In the genomic region with DNA sequence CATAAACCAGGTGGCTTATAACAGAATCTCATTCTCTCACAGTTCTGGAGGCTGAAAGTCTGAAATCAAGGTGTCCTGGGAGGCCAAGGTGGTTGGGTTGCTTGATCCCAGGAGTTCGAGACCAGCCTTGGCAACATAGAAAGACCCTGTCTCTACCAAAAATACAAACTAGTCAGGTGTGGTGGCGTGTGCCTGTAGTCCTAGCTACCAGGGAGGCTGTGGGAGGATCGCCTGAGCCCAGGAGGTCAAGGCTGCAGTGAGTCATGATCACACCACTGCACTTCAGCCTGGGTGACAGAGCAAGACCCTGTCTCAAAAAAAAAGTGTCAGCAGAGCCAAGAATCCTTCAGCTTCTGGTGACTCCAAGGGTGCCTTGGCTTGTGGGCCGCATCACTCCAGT, we compare ENCODE assay signal across 1 cellular context.
A peak's percentile ranks its signal among the peaks of the same experiment; 100 is the strongest.
TF ChIP-seq lines count a peak whose summit lies in the region.

No MANE protein-coding gene starts in this region.

TF ChIP-seq in HEK293, 187 proteins besides CTCF, POLR2A, EP300 and RAD21 (continued from another document):
- TF ChIP-seq, protein P1, sequence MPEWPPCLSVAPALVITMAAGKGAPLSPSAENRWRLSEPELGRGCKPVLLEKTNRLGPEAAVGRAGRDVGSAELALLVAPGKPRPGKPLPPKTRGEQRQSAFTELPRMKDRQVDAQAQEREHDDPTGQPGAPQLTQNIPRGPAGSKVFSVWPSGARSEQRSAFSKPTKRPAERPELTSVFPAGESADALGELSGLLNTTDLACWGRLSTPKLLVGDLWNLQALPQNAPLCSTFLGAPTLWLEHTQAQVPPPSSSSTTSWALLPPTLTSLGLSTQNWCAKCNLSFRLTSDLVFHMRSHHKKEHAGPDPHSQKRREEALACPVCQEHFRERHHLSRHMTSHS (tag by site-specific recombination; IDR thresholded peaks at IDR 0.05), result no peak
- TF ChIP-seq ZNF324 (tag by site-specific recombination; IDR thresholded peaks at IDR 0.05), result no peak
- no peak for TF ChIP-seq ZNF404 (tag by site-specific recombination; IDR thresholded peaks at IDR 0.05)
- no peak for TF ChIP-seq ZNF112 (tag by site-specific recombination; IDR thresholded peaks at IDR 0.05)
- TF ChIP-seq ZNF621 (tag by site-specific recombination; IDR thresholded peaks at IDR 0.05), result no peak
- TF ChIP-seq KLF10 (tag by site-specific recombination; IDR thresholded peaks at IDR 0.05), result no peak
- peak; percentile 53 for TF ChIP-seq SETDB1 (IDR thresholded peaks at IDR 0.05; ENCODE audit: insufficient read length, low read length)
- no peak for TF ChIP-seq ZEB2 (tag by site-specific recombination; IDR thresholded peaks at IDR 0.05)
- no peak for TF ChIP-seq GFI1B (tag by site-specific recombination; IDR thresholded peaks at IDR 0.05)
- TF ChIP-seq, protein P2, sequence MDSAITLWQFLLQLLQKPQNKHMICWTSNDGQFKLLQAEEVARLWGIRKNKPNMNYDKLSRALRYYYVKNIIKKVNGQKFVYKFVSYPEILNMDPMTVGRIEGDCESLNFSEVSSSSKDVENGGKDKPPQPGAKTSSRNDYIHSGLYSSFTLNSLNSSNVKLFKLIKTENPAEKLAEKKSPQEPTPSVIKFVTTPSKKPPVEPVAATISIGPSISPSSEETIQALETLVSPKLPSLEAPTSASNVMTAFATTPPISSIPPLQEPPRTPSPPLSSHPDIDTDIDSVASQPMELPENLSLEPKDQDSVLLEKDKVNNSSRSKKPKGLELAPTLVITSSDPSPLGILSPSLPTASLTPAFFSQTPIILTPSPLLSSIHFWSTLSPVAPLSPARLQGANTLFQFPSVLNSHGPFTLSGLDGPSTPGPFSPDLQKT (IDR thresholded peaks at IDR 0.05; ENCODE audit: borderline replicate concordance, low read depth, low read length), result no peak
- TF ChIP-seq GLIS1 (tag by site-specific recombination; IDR thresholded peaks at IDR 0.05), result peak; percentile 49; the same call in 1 of the 2 replicates
